ENCODE assay signal across 17 cellular contexts in genomic region chr3:142315083-142315482, GRCh38.
DNase-seq lines count a peak whose midpoint lies in the region; ATAC-seq and TF ChIP-seq lines count a peak whose summit lies in the region.
"Had no signal": no experiment of that assay in that cellular context is flagged by ENCODE, and none has a peak within 500 bp of the region (broad histone marks: within the 10 kb centered on the region; RNA-seq: fewer than 3 reads in every experiment).

No MANE protein-coding gene starts in this region.

- ATAC-seq in RWPE2 (ENCODE audit: low read depth), result peak; percentile 48; the same call in 1 of the 3 replicates
- no peak for ATAC-seq in GM21526 (IDR thresholded peaks at IDR 0.05; ENCODE audit: low FRiP score, unreplicated experiment)
- ATAC-seq: activated CD4-positive, alpha-beta T cell treated with anti-CD3 and anti-CD28 coated beads for 36 hours; lower lobe of right lung had no signal

- H3K4me1 ChIP-seq in RWPE2 (ENCODE audit: insufficient read depth, poor library complexity, severe bottlenecking), result peaks cover 5% of the 10 kb centered on the region
- H3K4me1 ChIP-seq in fibroblast of lung (ENCODE audit: control insufficient read depth, extremely low read depth, insufficient read depth, low read length), result peaks cover 8% of the 10 kb centered on the region
- H3K4me1 ChIP-seq: lower lobe of right lung, suprapubic skin had no signal

- H3K27me3 ChIP-seq in RWPE2 (ENCODE audit: insufficient read depth, poor library complexity, severe bottlenecking) (no peaks in the 10 kb centered on the region), fibroblast of lung (ENCODE audit: control insufficient read depth, insufficient read depth, low read length) (no peaks in the 10 kb centered on the region)
- H3K27me3 ChIP-seq: suprapubic skin had no signal

- H2AFZ ChIP-seq in fibroblast of lung (ENCODE audit: low read length), result no peak overlapping the region

- H3K27ac ChIP-seq in RWPE2 (ENCODE audit: poor library complexity, severe bottlenecking), result no peak overlapping the region
- H3K27ac ChIP-seq in fibroblast of lung (ENCODE audit: insufficient read depth, low read length), result no peak overlapping the region
- H3K27ac ChIP-seq: HL-60, lower lobe of right lung, suprapubic skin had no signal

- H3K9me3 ChIP-seq in RWPE2 (ENCODE audit: severe bottlenecking) (peaks cover under 1% of the 10 kb centered on the region), fibroblast of lung (ENCODE audit: control insufficient read depth, insufficient read depth, low read depth, low read length) (no peaks in the 10 kb centered on the region)
- H3K9me3 ChIP-seq: lower lobe of right lung, suprapubic skin had no signal

- no peak overlapping the region for H3K4me2 ChIP-seq in fibroblast of lung (ENCODE audit: extremely low read depth, insufficient read depth, low read length)
- H3K4me2 ChIP-seq: smooth muscle cell had no signal

- no peaks in the 10 kb centered on the region for H4K20me1 ChIP-seq in fibroblast of lung (ENCODE audit: control insufficient read depth, extremely low read depth, insufficient read depth, low read length)

- no peak overlapping the region for H3K9ac ChIP-seq in fibroblast of lung (ENCODE audit: insufficient read depth, low read length)

- H3K36me3 ChIP-seq in RWPE2 (ENCODE audit: low read depth), result peaks cover 31% of the 10 kb centered on the region
- H3K36me3 ChIP-seq in fibroblast of lung (ENCODE audit: control insufficient read depth, insufficient read depth, low read length), result no peaks in the 10 kb centered on the region

- DNase-seq in GM04503 (ENCODE audit: low read depth) (peak; percentile 77), RWPE2 (ENCODE audit: low spot score) (no peak), fibroblast of lung (ENCODE audit: low read depth in 2 of 2) (peak; percentile 61 to 78), stromal cell of bone marrow (ENCODE audit: low read depth) (peak; percentile 59), NCI-H187 treated with DMSO at 0.1 percent for 48 hours (lab: John Stamatoyannopoulos, UW) (no peak), occipital lobe (lab: John Stamatoyannopoulos, UW) (no peak)
- DNase-seq: activated CD4-positive, alpha-beta T cell treated with anti-CD3 and anti-CD28 coated beads for 36 hours; activated T-cell treated with anti-CD3 and anti-CD28 coated beads, Interleukin-2, amount 50 U/mL, for 48 hours; hippocampal formation; lower lobe of right lung; MV-4-11; NCI-H2171; T-helper 1 cell had no signal

- no peaks in the 10 kb centered on the region for H3K79me2 ChIP-seq in fibroblast of lung (ENCODE audit: control insufficient read depth, insufficient read depth, low read length)

- TF ChIP-seq CTCF in RWPE2 (IDR thresholded peaks at IDR 0.05; ENCODE audit: poor library complexity, severe bottlenecking), result no peak
- no peak for TF ChIP-seq CTCF in fibroblast of lung (conservative IDR thresholded peaks at IDR 0.05 in 1 of 2, IDR thresholded peaks at IDR 0.05 in 1 of 2; ENCODE audit: low read depth in 1 of 2, low read length in 2 of 2)

- H3K4me3 ChIP-seq in RWPE2 (ENCODE audit: severe bottlenecking) (no peak overlapping the region), fibroblast of lung (replicated peaks in 1 of 4; ENCODE audit: control extremely low read depth in 1 of 4, insufficient read depth in 1 of 4, low read depth in 3 of 4, low read length in 4 of 4) (no peak overlapping the region)
- H3K4me3 ChIP-seq: lower lobe of right lung, smooth muscle cell, suprapubic skin had no signal

Comparison
In these comparisons a context has a peak if more than half of its experiments do, and no peak if none do; other contexts are left out.
1. DNase-seq: peak in GM04503 (single experiment), fibroblast of lung (2 of 2) and stromal cell of bone marrow (single experiment); none in RWPE2 (single experiment), NCI-H187 treated with DMSO at 0.1 percent for 48 hours (single experiment) and occipital lobe (single experiment).